1 cellular context compared by ENCODE assay signal in genomic region chr6:143397229-143398222, GRCh38.
TF ChIP-seq lines count a peak whose summit lies in the region.

No MANE protein-coding gene starts in this region.

TF ChIP-seq in HepG2, 621 proteins besides CTCF, POLR2A, EP300 and RAD21 (continued from another document and continues in another):
- TF ChIP-seq, protein P1, sequence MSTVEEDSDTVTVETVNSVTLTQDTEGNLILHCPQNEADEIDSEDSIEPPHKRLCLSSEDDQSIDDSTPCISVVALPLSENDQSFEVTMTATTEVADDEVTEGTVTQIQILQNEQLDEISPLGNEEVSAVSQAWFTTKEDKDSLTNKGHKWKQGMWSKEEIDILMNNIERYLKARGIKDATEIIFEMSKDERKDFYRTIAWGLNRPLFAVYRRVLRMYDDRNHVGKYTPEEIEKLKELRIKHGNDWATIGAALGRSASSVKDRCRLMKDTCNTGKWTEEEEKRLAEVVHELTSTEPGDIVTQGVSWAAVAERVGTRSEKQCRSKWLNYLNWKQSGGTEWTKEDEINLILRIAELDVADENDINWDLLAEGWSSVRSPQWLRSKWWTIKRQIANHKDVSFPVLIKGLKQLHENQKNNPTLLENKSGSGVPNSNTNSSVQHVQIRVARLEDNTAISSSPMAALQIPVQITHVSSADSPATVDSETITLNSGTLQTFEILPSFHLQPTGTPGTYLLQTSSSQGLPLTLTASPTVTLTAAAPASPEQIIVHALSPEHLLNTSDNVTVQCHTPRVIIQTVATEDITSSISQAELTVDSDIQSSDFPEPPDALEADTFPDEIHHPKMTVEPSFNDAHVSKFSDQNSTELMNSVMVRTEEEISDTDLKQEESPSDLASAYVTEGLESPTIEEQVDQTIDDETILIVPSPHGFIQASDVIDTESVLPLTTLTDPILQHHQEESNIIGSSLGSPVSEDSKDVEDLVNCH (CRISPR knock-in tag; IDR thresholded peaks at IDR 0.05): 0 out of 2 replicates have a peak, but pooled peaks have one; percentile 43
- TF ChIP-seq RBFOX2 (IDR thresholded peaks at IDR 0.05; ENCODE audit: low read depth, low read length) (no peak), ZSCAN9 (CRISPR knock-in tag; IDR thresholded peaks at IDR 0.05; ENCODE audit: borderline replicate concordance) (peak; percentile 55; the same call in 1 of the 2 replicates), MTA1 (CRISPR knock-in tag; IDR thresholded peaks at IDR 0.05; ENCODE audit: borderline replicate concordance) (peak; percentile 68), ZNF160 (CRISPR knock-in tag; IDR thresholded peaks at IDR 0.05) (no peak), KAT2B (IDR thresholded peaks at IDR 0.05; ENCODE audit: borderline replicate concordance, low read depth, low read length) (no peak), ATF7 (IDR thresholded peaks at IDR 0.05) (peak; percentile 82), ATF7 (CRISPR knock-in tag; IDR thresholded peaks at IDR 0.05) (peak; percentile 98), TRIM24 (CRISPR knock-in tag; IDR thresholded peaks at IDR 0.05) (no peak), ZNF382 (CRISPR knock-in tag; IDR thresholded peaks at IDR 0.05; ENCODE audit: borderline replicate concordance) (no peak), ZNF639 (CRISPR knock-in tag; conservative IDR thresholded peaks at IDR 0.05) (0 out of 2 replicates have a peak, but pooled peaks have one; percentile 40), ZNF878 (CRISPR knock-in tag; IDR thresholded peaks at IDR 0.05) (peak; percentile 92; the same call in 1 of the 2 replicates), SUZ12 (IDR thresholded peaks at IDR 0.05; ENCODE audit: low read depth, low read length) (no peak), ZNF652 (CRISPR knock-in tag; IDR thresholded peaks at IDR 0.05; ENCODE audit: borderline replicate concordance, low read depth) (no peak; the same call in 1 of the 2 replicates), ZNF672 (CRISPR knock-in tag; IDR thresholded peaks at IDR 0.05) (no peak), THAP11 (CRISPR knock-in tag; IDR thresholded peaks at IDR 0.05) (0 out of 2 replicates have a peak, but pooled peaks have one; percentile 33), ATF2 (CRISPR knock-in tag; IDR thresholded peaks at IDR 0.05) (peak; percentile 99), TEAD3 (CRISPR knock-in tag; optimal IDR thresholded peaks at IDR 0.05; ENCODE audit: borderline replicate concordance) (peak; percentile 98), NFE2L2 (IDR thresholded peaks at IDR 0.05; ENCODE audit: low read length) (no peak; the same call in 1 of the 2 replicates), ZNF34 (CRISPR knock-in tag; IDR thresholded peaks at IDR 0.05; ENCODE audit: borderline replicate concordance) (0 out of 2 replicates have a peak, but pooled peaks have one; percentile 32), SNAPC5 (CRISPR knock-in tag; IDR thresholded peaks at IDR 0.05; ENCODE audit: borderline replicate concordance) (no peak), RELA (CRISPR knock-in tag; IDR thresholded peaks at IDR 0.05) (0 out of 2 replicates have a peak, but pooled peaks have one; percentile 41), HDAC2 (CRISPR knock-in tag; IDR thresholded peaks at IDR 0.05) (peak; percentile 90), JUNB (CRISPR knock-in tag; IDR thresholded peaks at IDR 0.05; ENCODE audit: borderline replicate concordance) (peak; percentile 44; the same call in 1 of the 2 replicates), ZNF597 (CRISPR knock-in tag; IDR thresholded peaks at IDR 0.05) (no peak), HOXA7 (CRISPR knock-in tag; IDR thresholded peaks at IDR 0.05) (no peak), FOXP1 (IDR thresholded peaks at IDR 0.05) (no peak; the same call in 1 of the 2 replicates), FOXP1 (CRISPR knock-in tag; IDR thresholded peaks at IDR 0.05) (peak; percentile 87), SIX4 (CRISPR knock-in tag; IDR thresholded peaks at IDR 0.05) (peak; percentile 83), PAX8 (CRISPR knock-in tag; IDR thresholded peaks at IDR 0.05; ENCODE audit: borderline replicate concordance) (no peak), RFX5 (IDR thresholded peaks at IDR 0.05; ENCODE audit: low read depth, low read length) (peak; percentile 33; the same call in 1 of the 2 replicates), U2AF2 (IDR thresholded peaks at IDR 0.05; ENCODE audit: low read depth, low read length) (no peak), BCL6 (CRISPR knock-in tag; IDR thresholded peaks at IDR 0.05) (peak; percentile 85), ZNF775 (CRISPR knock-in tag; IDR thresholded peaks at IDR 0.05; ENCODE audit: borderline replicate concordance) (no peak), ZNF30 (CRISPR knock-in tag; IDR thresholded peaks at IDR 0.05) (no peak), ZNF724P (CRISPR knock-in tag; IDR thresholded peaks at IDR 0.05; ENCODE audit: borderline replicate concordance) (no peak), PPARG (CRISPR knock-in tag; conservative IDR thresholded peaks at IDR 0.05) (peak; percentile 56; the same call in 1 of the 2 replicates), ZNF17 (CRISPR knock-in tag; IDR thresholded peaks at IDR 0.05) (no peak), NFE2 (CRISPR knock-in tag; IDR thresholded peaks at IDR 0.05) (0 out of 2 replicates have a peak, but pooled peaks have one; percentile 11), ZNF550 (CRISPR knock-in tag; IDR thresholded peaks at IDR 0.05; ENCODE audit: borderline replicate concordance) (no peak), ZBTB42 (CRISPR knock-in tag; IDR thresholded peaks at IDR 0.05) (no peak), KDM3A (CRISPR knock-in tag; IDR thresholded peaks at IDR 0.05; ENCODE audit: low read depth) (no peak; the same call in none of the 2 replicates), ATAD3A (CRISPR knock-in tag; IDR thresholded peaks at IDR 0.05) (no peak), SOX13 (IDR thresholded peaks at IDR 0.05) (0 out of 2 replicates have a peak, but pooled peaks have one; percentile 11), SOX13 (CRISPR knock-in tag; conservative IDR thresholded peaks at IDR 0.05 in 1 of 2, IDR thresholded peaks at IDR 0.05 in 1 of 2) (peak; percentile 47 to 82; a peak in 2 of 4 replicates), ZBTB7A (CRISPR knock-in tag; IDR thresholded peaks at IDR 0.05) (no peak)
- TF ChIP-seq, protein P2, sequence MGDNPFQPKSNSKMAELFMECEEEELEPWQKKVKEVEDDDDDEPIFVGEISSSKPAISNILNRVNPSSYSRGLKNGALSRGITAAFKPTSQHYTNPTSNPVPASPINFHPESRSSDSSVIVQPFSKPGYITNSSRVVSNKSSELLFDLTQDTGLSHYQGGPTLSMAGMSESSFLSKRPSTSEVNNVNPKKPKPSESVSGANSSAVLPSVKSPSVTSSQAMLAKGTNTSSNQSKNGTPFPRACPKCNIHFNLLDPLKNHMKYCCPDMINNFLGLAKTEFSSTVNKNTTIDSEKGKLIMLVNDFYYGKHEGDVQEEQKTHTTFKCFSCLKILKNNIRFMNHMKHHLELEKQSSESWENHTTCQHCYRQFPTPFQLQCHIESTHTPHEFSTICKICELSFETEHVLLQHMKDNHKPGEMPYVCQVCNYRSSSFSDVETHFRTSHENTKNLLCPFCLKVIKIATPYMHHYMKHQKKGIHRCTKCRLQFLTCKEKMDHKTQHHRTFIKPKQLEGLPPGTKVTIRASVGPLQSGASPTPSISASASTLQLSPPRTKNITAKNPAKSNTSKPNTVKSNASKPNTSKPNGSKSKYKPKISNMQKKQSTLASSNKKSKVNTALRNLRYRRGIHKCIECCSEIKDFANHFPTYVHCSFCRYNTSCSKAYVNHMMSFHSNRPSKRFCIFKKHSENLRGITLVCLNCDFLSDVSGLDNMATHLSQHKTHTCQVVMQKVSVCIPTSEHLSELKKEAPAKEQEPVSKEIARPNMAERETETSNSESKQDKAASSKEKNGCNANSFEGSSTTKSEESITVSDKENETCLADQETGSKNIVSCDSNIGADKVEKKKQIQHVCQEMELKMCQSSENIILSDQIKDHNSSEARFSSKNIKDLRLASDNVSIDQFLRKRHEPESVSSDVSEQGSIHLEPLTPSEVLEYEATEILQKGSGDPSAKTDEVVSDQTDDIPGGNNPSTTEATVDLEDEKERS (CRISPR knock-in tag; IDR thresholded peaks at IDR 0.05): 0 out of 2 replicates have a peak, but pooled peaks have one; percentile 57
- TF ChIP-seq, protein P3, sequence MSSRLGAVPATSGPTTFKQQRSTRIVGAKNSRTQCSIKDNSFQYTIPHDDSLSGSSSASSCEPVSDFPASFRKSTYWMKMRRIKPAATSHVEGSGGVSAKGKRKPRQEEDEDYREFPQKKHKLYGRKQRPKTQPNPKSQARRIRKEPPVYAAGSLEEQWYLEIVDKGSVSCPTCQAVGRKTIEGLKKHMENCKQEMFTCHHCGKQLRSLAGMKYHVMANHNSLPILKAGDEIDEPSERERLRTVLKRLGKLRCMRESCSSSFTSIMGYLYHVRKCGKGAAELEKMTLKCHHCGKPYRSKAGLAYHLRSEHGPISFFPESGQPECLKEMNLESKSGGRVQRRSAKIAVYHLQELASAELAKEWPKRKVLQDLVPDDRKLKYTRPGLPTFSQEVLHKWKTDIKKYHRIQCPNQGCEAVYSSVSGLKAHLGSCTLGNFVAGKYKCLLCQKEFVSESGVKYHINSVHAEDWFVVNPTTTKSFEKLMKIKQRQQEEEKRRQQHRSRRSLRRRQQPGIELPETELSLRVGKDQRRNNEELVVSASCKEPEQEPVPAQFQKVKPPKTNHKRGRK (CRISPR knock-in tag; IDR thresholded peaks at IDR 0.05): no peak; the same call in 1 of the 2 replicates
- TF ChIP-seq, protein P4, sequence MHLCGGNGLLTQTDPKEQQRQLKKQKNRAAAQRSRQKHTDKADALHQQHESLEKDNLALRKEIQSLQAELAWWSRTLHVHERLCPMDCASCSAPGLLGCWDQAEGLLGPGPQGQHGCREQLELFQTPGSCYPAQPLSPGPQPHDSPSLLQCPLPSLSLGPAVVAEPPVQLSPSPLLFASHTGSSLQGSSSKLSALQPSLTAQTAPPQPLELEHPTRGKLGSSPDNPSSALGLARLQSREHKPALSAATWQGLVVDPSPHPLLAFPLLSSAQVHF (CRISPR knock-in tag; IDR thresholded peaks at IDR 0.05): no peak
- TF ChIP-seq, protein P5, sequence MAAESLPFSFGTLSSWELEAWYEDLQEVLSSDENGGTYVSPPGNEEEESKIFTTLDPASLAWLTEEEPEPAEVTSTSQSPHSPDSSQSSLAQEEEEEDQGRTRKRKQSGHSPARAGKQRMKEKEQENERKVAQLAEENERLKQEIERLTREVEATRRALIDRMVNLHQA (CRISPR knock-in tag; IDR thresholded peaks at IDR 0.05): no peak
- TF ChIP-seq, protein P6, sequence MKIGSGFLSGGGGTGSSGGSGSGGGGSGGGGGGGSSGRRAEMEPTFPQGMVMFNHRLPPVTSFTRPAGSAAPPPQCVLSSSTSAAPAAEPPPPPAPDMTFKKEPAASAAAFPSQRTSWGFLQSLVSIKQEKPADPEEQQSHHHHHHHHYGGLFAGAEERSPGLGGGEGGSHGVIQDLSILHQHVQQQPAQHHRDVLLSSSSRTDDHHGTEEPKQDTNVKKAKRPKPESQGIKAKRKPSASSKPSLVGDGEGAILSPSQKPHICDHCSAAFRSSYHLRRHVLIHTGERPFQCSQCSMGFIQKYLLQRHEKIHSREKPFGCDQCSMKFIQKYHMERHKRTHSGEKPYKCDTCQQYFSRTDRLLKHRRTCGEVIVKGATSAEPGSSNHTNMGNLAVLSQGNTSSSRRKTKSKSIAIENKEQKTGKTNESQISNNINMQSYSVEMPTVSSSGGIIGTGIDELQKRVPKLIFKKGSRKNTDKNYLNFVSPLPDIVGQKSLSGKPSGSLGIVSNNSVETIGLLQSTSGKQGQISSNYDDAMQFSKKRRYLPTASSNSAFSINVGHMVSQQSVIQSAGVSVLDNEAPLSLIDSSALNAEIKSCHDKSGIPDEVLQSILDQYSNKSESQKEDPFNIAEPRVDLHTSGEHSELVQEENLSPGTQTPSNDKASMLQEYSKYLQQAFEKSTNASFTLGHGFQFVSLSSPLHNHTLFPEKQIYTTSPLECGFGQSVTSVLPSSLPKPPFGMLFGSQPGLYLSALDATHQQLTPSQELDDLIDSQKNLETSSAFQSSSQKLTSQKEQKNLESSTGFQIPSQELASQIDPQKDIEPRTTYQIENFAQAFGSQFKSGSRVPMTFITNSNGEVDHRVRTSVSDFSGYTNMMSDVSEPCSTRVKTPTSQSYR (CRISPR knock-in tag; IDR thresholded peaks at IDR 0.05; ENCODE audit: borderline replicate concordance): peak; percentile 28; the same call in 1 of the 2 replicates
